In the genomic region with DNA sequence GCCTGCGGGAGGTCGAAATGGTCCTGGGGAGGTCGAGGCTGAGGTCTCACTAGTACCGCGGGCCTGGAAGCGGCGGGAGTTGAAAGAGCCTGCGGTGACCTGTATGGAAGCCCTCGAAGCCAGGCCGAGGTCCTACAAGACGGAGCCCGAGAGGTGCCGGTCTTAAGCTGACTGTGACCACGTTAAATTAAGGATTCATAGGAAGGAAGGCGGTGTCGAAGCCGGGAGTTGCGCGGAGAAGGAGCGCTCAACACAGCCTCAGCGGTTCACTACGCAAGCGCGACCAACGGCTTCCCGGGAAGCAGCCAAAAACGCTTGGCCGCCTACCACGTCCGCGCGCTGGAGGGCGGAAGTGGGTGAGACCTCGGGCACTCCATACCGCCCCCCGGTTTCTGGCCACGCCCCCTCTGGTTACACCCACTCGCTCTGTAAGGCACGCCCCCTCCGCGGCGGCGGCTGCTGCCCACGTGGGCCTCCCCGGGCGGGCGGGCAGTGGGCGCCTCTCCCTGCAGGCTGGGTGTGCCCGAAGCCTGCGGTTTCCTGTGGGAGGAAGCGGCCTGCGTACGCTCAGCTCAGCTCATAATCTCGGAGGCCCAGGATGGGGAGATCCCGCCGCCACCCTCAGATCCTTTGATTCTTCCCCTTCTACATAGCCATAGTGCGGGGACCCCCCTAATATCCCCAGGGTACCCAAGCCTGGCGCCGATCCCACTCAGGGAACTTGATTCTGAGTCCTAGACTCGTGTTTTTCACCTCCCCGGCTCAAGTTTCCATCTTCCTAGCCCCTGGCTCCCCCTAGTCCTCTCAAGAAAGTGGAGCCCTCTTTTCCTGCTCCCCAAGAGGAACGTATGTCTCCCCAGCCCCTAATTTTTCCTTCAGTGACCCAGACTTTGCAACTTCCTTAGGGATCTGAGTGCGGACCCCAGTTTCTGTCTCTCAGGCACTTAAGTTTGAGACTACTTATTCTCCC, we compare ENCODE assay signal across 8 cellular contexts. TPM values are rescaled to one million over a fixed set of nuclear protein-coding genes. Genes with fewer than 3 reads are reported as not detected.
DNase-seq lines count a peak whose midpoint lies in the region; ATAC-seq and TF ChIP-seq lines count a peak whose summit lies in the region.

No MANE protein-coding gene starts in this region.

- peak overlapping the region; percentile 83 for H3K4me3 ChIP-seq in PC-9

- BruUV-seq in PC-9 (replicated peaks; lab: Mats Ljungman, UMichigan): TSS peak; percentile 85

- ATAC-seq in GM21786 (IDR thresholded peaks at IDR 0.05; ENCODE audit: unreplicated experiment): peak; percentile 53
- peak; percentile 57 to 64 for ATAC-seq in activated T-cell treated with anti-CD3 and anti-CD28 coated beads, Interleukin-2, amount 50 U/mL, for 4 hours
- peak; percentile 94 for ATAC-seq in esophagus mucosa

- peak; percentile 90 for DNase-seq in DMS79 treated with DMSO at 0.1 percent for 48 hours (lab: John Stamatoyannopoulos, UW)
- DNase-seq in KG1 (lab: John Stamatoyannopoulos, UW): peak; percentile 97
- peak; percentile 91 to 100 for DNase-seq in PC-9
- DNase-seq in activated T-cell treated with anti-CD3 and anti-CD28 coated beads, Interleukin-2, amount 50 U/mL, for 4 hours: peak; percentile 100
- peak; percentile 98 for DNase-seq in myocyte (ENCODE audit: low read depth)
- DNase-seq in stimulated activated CD8-positive, alpha-beta memory T cell treated with anti-CD3 and anti-CD28 coated beads, Interleukin-7, amount 100 ng/mL, for 24 hours (ENCODE audit: low read depth): peak; percentile 95

- H3K79me2 ChIP-seq in PC-9 (ENCODE audit: low read depth): no peaks in the 10 kb centered on the region

- peaks cover 62% of the 10 kb centered on the region for H3K4me1 Mint-ChIP-seq in activated T-cell treated with anti-CD3 and anti-CD28 coated beads, Interleukin-2, amount 50 U/mL, for 4 hours (ENCODE audit: low read depth)

- no peaks in the 10 kb centered on the region for H4K20me1 ChIP-seq in PC-9 (ENCODE audit: insufficient read depth)

- H2AFZ ChIP-seq in PC-9: peak overlapping the region; percentile 96

- H3K9me2 ChIP-seq in PC-9 (ENCODE audit: insufficient read depth): no peaks in the 10 kb centered on the region

- intact Hi-C loops in PC-9 (cut with micrococcal nuclease; ENCODE audit: unreplicated experiment): loop anchor here (2.0 to 5.0 kb wide), 6 partner anchors 40 to 180 kb away; a partner anchor contains a TSS

- peak overlapping the region; percentile 90 for H3K27ac ChIP-seq in PC-9

- H3K4me1 ChIP-seq in PC-9 (replicated peaks; ENCODE audit: insufficient read depth): peaks cover 53% of the 10 kb centered on the region

- peaks cover 51% of the 10 kb centered on the region for H3F3A ChIP-seq in PC-9 (ENCODE audit: insufficient read depth, low read depth)

- TF ChIP-seq CTCF in PC-9 (conservative IDR thresholded peaks at IDR 0.05): 0 out of 2 replicates have a peak, but pooled peaks have one; percentile 32

- POLR2A ChIA-PET in PC-9 (lab: Charles Lee; ENCODE audit: unreplicated experiment): interaction anchor here (0.5 to 1.8 kb wide), 10 partner anchors 11 to 297 kb away, joined by 3 to 27 read pairs (median 5); a partner anchor contains a TSS

- peak overlapping the region; percentile 98 for H3K4me2 ChIP-seq in PC-9

- peak overlapping the region; percentile 83 for H3K4me3 Mint-ChIP-seq in activated T-cell treated with anti-CD3 and anti-CD28 coated beads, Interleukin-2, amount 50 U/mL, for 4 hours

- no peaks in the 10 kb centered on the region for H3K36me3 Mint-ChIP-seq in activated T-cell treated with anti-CD3 and anti-CD28 coated beads, Interleukin-2, amount 50 U/mL, for 4 hours (ENCODE audit: insufficient read depth)

- no peaks in the 10 kb centered on the region for H3K9me3 Mint-ChIP-seq in activated T-cell treated with anti-CD3 and anti-CD28 coated beads, Interleukin-2, amount 50 U/mL, for 4 hours

- H3K27me3 ChIP-seq in PC-9 (ENCODE audit: insufficient read depth, low read depth): no peaks in the 10 kb centered on the region

- no peaks in the 10 kb centered on the region for H3K27me3 Mint-ChIP-seq in activated T-cell treated with anti-CD3 and anti-CD28 coated beads, Interleukin-2, amount 50 U/mL, for 4 hours (ENCODE audit: low read depth)

- H3K9me3 ChIP-seq in PC-9 (ENCODE audit: insufficient read depth, low read depth): no peaks in the 10 kb centered on the region

- CTCF ChIA-PET in PC-9 (lab: Charles Lee): interaction anchor here (0.5 to 1.8 kb wide), 8 partner anchors 11 to 672 kb away, joined by 3 to 20 read pairs (median 4); a partner anchor contains a TSS

- H3K36me3 ChIP-seq in PC-9 (ENCODE audit: low read depth): no peaks in the 10 kb centered on the region

RNA-seq across cellular contexts. Expression of a gene that starts 3.4 kb away (rescaled TPM):
- total RNA-seq in PC-9 (2021): 29.0 and 56.3 TPM in 2 replicates
- total RNA-seq in activated T-cell treated with anti-CD3 and anti-CD28 coated beads, Interleukin-2, amount 50 U/mL, for 4 hours: 100 to 1,000 TPM; 187 to 207 (median 196) TPM
- total RNA-seq in esophagus mucosa: 7.6 TPM
- total RNA-seq in myocyte: 261 and 322 TPM in 2 replicates
- polyA plus RNA-seq in myocyte (2012): 427 TPM

RNA-seq across cellular contexts. Expression of a gene that starts 41.8 kb away (rescaled TPM):
- total RNA-seq in PC-9 (2021) (24.8 and 31.3 TPM in 2 replicates), esophagus mucosa (5.5 TPM), myocyte (10.1 and 10.4 TPM in 2 replicates)
- 1 to 10 TPM; 5.2 to 6.4 (median 5.6) TPM for total RNA-seq in activated T-cell treated with anti-CD3 and anti-CD28 coated beads, Interleukin-2, amount 50 U/mL, for 4 hours
- 12.3 TPM for polyA plus RNA-seq in myocyte (2012)

RNA-seq across cellular contexts. Expression of a gene that starts 42.3 kb away (rescaled TPM):
- 1.3 and 2.1 TPM in 2 replicates for total RNA-seq in PC-9 (2021)
- total RNA-seq in activated T-cell treated with anti-CD3 and anti-CD28 coated beads, Interleukin-2, amount 50 U/mL, for 4 hours: not detected
- not detected for total RNA-seq in esophagus mucosa
- total RNA-seq in myocyte: not detected in 2 replicates
- polyA plus RNA-seq in myocyte (2012): not detected

RNA-seq across cellular contexts. Expression of a gene that starts 52.0 kb away (rescaled TPM):
- total RNA-seq in PC-9 (2021) (14.8 and 15.5 TPM in 2 replicates), esophagus mucosa (not detected), myocyte (not detected in 2 replicates)
- total RNA-seq in activated T-cell treated with anti-CD3 and anti-CD28 coated beads, Interleukin-2, amount 50 U/mL, for 4 hours: under 1 TPM in 2 of 3 donors, not detected in 1; 0.10 to 0.18 TPM
- polyA plus RNA-seq in myocyte (2012): not detected

Comparison
In these comparisons a context has a peak if more than half of its experiments do, and no peak if none do; other contexts are left out.
1. Peak in every context shown above with its lines: DNase-seq, ATAC-seq, H3K4me3 ChIP-seq and H3K27ac ChIP-seq.